ENCODE assay signal across 1 cellular context in the genomic region with DNA sequence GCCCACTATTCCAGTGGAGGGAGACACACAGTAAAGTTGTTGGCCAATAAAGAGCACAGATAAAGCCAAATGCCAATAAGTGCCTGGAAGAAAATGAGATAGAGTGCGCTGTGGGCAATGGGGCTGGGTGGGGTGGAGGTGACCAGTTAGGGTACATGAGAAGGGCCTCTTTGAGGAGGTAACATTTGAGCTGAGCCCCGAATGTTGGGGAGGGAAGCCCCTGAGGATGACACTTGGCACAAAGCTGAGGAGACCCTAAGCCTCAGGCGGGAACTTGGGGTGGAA.
TF ChIP-seq lines count a peak whose summit lies in the region.

No MANE protein-coding gene starts in this region.

TF ChIP-seq in WTC11, 78 proteins besides CTCF, POLR2A, EP300 and RAD21:
- no peak for TF ChIP-seq ELF4 (CRISPR knock-in tag; IDR thresholded peaks at IDR 0.05; ENCODE audit: low read depth)
- TF ChIP-seq RORB (CRISPR knock-in tag; IDR thresholded peaks at IDR 0.05), result no peak
- no peak for TF ChIP-seq ZNF232 (CRISPR knock-in tag; IDR thresholded peaks at IDR 0.05)
- TF ChIP-seq ZNF121 (CRISPR knock-in tag; IDR thresholded peaks at IDR 0.05), result no peak
- TF ChIP-seq, protein P1, sequence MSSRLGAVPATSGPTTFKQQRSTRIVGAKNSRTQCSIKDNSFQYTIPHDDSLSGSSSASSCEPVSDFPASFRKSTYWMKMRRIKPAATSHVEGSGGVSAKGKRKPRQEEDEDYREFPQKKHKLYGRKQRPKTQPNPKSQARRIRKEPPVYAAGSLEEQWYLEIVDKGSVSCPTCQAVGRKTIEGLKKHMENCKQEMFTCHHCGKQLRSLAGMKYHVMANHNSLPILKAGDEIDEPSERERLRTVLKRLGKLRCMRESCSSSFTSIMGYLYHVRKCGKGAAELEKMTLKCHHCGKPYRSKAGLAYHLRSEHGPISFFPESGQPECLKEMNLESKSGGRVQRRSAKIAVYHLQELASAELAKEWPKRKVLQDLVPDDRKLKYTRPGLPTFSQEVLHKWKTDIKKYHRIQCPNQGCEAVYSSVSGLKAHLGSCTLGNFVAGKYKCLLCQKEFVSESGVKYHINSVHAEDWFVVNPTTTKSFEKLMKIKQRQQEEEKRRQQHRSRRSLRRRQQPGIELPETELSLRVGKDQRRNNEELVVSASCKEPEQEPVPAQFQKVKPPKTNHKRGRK (CRISPR knock-in tag; IDR thresholded peaks at IDR 0.05; ENCODE audit: borderline replicate concordance), result no peak
- TF ChIP-seq, protein P2, sequence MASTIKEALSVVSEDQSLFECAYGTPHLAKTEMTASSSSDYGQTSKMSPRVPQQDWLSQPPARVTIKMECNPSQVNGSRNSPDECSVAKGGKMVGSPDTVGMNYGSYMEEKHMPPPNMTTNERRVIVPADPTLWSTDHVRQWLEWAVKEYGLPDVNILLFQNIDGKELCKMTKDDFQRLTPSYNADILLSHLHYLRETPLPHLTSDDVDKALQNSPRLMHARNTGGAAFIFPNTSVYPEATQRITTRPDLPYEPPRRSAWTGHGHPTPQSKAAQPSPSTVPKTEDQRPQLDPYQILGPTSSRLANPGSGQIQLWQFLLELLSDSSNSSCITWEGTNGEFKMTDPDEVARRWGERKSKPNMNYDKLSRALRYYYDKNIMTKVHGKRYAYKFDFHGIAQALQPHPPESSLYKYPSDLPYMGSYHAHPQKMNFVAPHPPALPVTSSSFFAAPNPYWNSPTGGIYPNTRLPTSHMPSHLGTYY (CRISPR knock-in tag; IDR thresholded peaks at IDR 0.05), result no peak
- TF ChIP-seq HMGA2 (CRISPR knock-in tag; IDR thresholded peaks at IDR 0.05), result no peak
- TF ChIP-seq, protein P3, sequence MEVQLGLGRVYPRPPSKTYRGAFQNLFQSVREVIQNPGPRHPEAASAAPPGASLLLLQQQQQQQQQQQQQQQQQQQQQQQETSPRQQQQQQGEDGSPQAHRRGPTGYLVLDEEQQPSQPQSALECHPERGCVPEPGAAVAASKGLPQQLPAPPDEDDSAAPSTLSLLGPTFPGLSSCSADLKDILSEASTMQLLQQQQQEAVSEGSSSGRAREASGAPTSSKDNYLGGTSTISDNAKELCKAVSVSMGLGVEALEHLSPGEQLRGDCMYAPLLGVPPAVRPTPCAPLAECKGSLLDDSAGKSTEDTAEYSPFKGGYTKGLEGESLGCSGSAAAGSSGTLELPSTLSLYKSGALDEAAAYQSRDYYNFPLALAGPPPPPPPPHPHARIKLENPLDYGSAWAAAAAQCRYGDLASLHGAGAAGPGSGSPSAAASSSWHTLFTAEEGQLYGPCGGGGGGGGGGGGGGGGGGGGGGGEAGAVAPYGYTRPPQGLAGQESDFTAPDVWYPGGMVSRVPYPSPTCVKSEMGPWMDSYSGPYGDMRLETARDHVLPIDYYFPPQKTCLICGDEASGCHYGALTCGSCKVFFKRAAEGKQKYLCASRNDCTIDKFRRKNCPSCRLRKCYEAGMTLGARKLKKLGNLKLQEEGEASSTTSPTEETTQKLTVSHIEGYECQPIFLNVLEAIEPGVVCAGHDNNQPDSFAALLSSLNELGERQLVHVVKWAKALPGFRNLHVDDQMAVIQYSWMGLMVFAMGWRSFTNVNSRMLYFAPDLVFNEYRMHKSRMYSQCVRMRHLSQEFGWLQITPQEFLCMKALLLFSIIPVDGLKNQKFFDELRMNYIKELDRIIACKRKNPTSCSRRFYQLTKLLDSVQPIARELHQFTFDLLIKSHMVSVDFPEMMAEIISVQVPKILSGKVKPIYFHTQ (CRISPR knock-in tag; IDR thresholded peaks at IDR 0.05), result no peak
- no peak for TF ChIP-seq ZNF317 (CRISPR knock-in tag; IDR thresholded peaks at IDR 0.05; ENCODE audit: borderline replicate concordance, low read depth)
- TF ChIP-seq JAZF1 (CRISPR knock-in tag; IDR thresholded peaks at IDR 0.05), result no peak
- TF ChIP-seq TP53 (CRISPR knock-in tag; IDR thresholded peaks at IDR 0.05), result no peak
- no peak for TF ChIP-seq RELA (CRISPR knock-in tag; IDR thresholded peaks at IDR 0.05; ENCODE audit: borderline replicate concordance)
